ENCODE assay signal across 34 cellular contexts in the genomic region with DNA sequence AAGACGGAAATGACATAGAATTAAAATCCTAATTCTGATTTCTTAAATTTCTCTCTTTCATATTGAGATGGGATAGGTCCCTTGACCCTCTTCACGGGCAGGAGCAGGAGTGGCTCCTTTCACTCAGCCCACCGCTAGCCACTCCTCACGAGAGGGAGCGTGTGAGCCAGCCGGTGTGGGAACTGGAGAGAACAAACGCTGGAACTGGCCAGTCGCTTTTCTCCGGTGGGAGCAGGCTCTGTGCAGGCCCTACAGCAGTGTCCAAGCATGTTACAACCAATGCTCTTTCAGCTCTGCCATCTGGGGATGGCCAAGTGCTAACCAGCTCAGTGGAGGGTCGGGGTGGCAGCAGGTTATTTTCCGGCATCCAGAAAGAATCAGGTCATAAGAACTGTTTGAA.
"Had no signal": no experiment of that assay in that cellular context is flagged by ENCODE, and none has a peak within 500 bp of the region (broad histone marks: within the 10 kb centered on the region; RNA-seq: fewer than 3 reads in every experiment).

No MANE protein-coding gene starts in this region.

- H3K9me3 Mint-ChIP-seq: activated naive CD4-positive, alpha-beta T cell treated with anti-CD3 and anti-CD28 coated beads, Interleukin-2, amount 50 U/mL, for 24 hours; activated naive CD8-positive, alpha-beta T cell treated with anti-CD3 and anti-CD28 coated beads for 36 hours; brain had no signal

- H3K4me3 Mint-ChIP-seq: activated CD4-positive, alpha-beta memory T cell treated with anti-CD3 and anti-CD28 coated beads for 36 hours; activated CD4-positive, alpha-beta T cell treated with anti-CD3 and anti-CD28 coated beads for 36 hours; activated CD4-positive, alpha-beta T cell treated with anti-CD3 and anti-CD28 coated beads, Interleukin-2, amount 10 ng/mL, durations not matched to agents 24 days and 14 days; activated CD8-positive, alpha-beta memory T cell treated with anti-CD3 and anti-CD28 coated beads, Interleukin-2, amount 10 ng/mL, durations not matched to agents 7 days and 5 days; activated CD8-positive, alpha-beta T cell treated with anti-CD3 and anti-CD28 coated beads, Interleukin-2, amount 10 ng/mL, durations not matched to agents 7 days and 5 days; activated naive CD4-positive, alpha-beta T cell treated with anti-CD3 and anti-CD28 coated beads for 36 hours; activated naive CD4-positive, alpha-beta T cell treated with anti-CD3 and anti-CD28 coated beads, Interleukin-2, amount 50 U/mL, for 24 hours; activated naive CD8-positive, alpha-beta T cell treated with anti-CD3 and anti-CD28 coated beads for 36 hours; activated naive CD8-positive, alpha-beta T cell treated with anti-CD3 and anti-CD28 coated beads, Interleukin-2, amount 50 U/mL, for 24 hours; activated T-helper 1 cell treated with anti-CD3 and anti-CD28 coated beads, Interleukin-12 subunit alpha, Interleukin-12 subunit beta, Interleukin-2, Interleukin-4 antibody, amounts not matched to agents 30 ng/mL and 10 ng/mL and 1 ng/mL, durations not matched to agents 14 hours and 24 hours and 36 hours; brain; central memory CD8-positive, alpha-beta T cell; dendritic cell treated with granulocyte-macrophage colony-stimulating factor and Interleukin-4, amounts not matched to agents 40 ng/mL and 50 ng/mL, for 4 days; effector memory CD8-positive, alpha-beta T cell had no signal

- H3K36me3 ChIP-seq: adrenal gland, ascending aorta, breast epithelium, esophagus squamous epithelium, gastroesophageal sphincter had no signal

- H3K36me3 Mint-ChIP-seq: activated CD4-positive, alpha-beta memory T cell treated with anti-CD3 and anti-CD28 coated beads for 36 hours; activated CD8-positive, alpha-beta memory T cell treated with anti-CD3 and anti-CD28 coated beads, Interleukin-2, amount 10 ng/mL, durations not matched to agents 7 days and 5 days; activated naive CD4-positive, alpha-beta T cell treated with anti-CD3 and anti-CD28 coated beads, Interleukin-2, amount 50 U/mL, for 24 hours; activated naive CD8-positive, alpha-beta T cell treated with anti-CD3 and anti-CD28 coated beads for 36 hours; brain had no signal

- H3K9me3 ChIP-seq: ascending aorta, breast epithelium, gastroesophageal sphincter had no signal

- H3K4me3 ChIP-seq: adrenal gland, ascending aorta, breast epithelium, coronary artery, dorsolateral prefrontal cortex, esophagus squamous epithelium, gastroesophageal sphincter had no signal

- H3K4me1 ChIP-seq: adrenal gland, ascending aorta, breast epithelium, esophagus squamous epithelium, gastroesophageal sphincter had no signal

- FAIRE-seq: endometrium, endothelial cell of umbilical vein had no signal

- H3K27me3 Mint-ChIP-seq: activated CD4-positive, alpha-beta memory T cell treated with anti-CD3 and anti-CD28 coated beads for 36 hours; activated CD4-positive, alpha-beta T cell treated with anti-CD3 and anti-CD28 coated beads for 36 hours; activated CD4-positive, alpha-beta T cell treated with anti-CD3 and anti-CD28 coated beads, Interleukin-2, amount 10 ng/mL, durations not matched to agents 24 days and 14 days; activated CD8-positive, alpha-beta memory T cell treated with anti-CD3 and anti-CD28 coated beads, Interleukin-2, amount 10 ng/mL, durations not matched to agents 7 days and 5 days; activated naive CD4-positive, alpha-beta T cell treated with anti-CD3 and anti-CD28 coated beads, Interleukin-2, amount 50 U/mL, for 24 hours; activated naive CD8-positive, alpha-beta T cell treated with anti-CD3 and anti-CD28 coated beads for 36 hours; activated naive CD8-positive, alpha-beta T cell treated with anti-CD3 and anti-CD28 coated beads, Interleukin-2, amount 50 U/mL, for 24 hours; brain; central memory CD8-positive, alpha-beta T cell; dendritic cell treated with granulocyte-macrophage colony-stimulating factor and Interleukin-4, amounts not matched to agents 40 ng/mL and 50 ng/mL, for 4 days; effector memory CD8-positive, alpha-beta T cell had no signal

- H3K27ac ChIP-seq: adrenal gland, ascending aorta, breast epithelium, coronary artery, dorsolateral prefrontal cortex, epithelial cell of prostate, esophagus squamous epithelium, gastroesophageal sphincter had no signal

- H3K27me3 ChIP-seq: adrenal gland, ascending aorta, breast epithelium, dorsolateral prefrontal cortex, esophagus squamous epithelium, gastroesophageal sphincter had no signal

- H3K27ac Mint-ChIP-seq: activated CD4-positive, alpha-beta memory T cell treated with anti-CD3 and anti-CD28 coated beads for 36 hours; activated CD4-positive, alpha-beta T cell treated with anti-CD3 and anti-CD28 coated beads for 36 hours; activated CD4-positive, alpha-beta T cell treated with anti-CD3 and anti-CD28 coated beads, Interleukin-2, amount 10 ng/mL, durations not matched to agents 24 days and 14 days; activated CD8-positive, alpha-beta memory T cell treated with anti-CD3 and anti-CD28 coated beads, Interleukin-2, amount 10 ng/mL, durations not matched to agents 7 days and 5 days; activated CD8-positive, alpha-beta T cell treated with anti-CD3 and anti-CD28 coated beads, Interleukin-2, amount 10 ng/mL, durations not matched to agents 7 days and 5 days; activated naive CD4-positive, alpha-beta T cell treated with anti-CD3 and anti-CD28 coated beads for 36 hours; activated naive CD4-positive, alpha-beta T cell treated with anti-CD3 and anti-CD28 coated beads, Interleukin-2, amount 50 U/mL, for 24 hours; activated naive CD8-positive, alpha-beta T cell treated with anti-CD3 and anti-CD28 coated beads for 36 hours; activated naive CD8-positive, alpha-beta T cell treated with anti-CD3 and anti-CD28 coated beads, Interleukin-2, amount 50 U/mL, for 24 hours; activated T-helper 1 cell treated with anti-CD3 and anti-CD28 coated beads, Interleukin-12 subunit alpha, Interleukin-12 subunit beta, Interleukin-2, Interleukin-4 antibody, amounts not matched to agents 30 ng/mL and 10 ng/mL and 1 ng/mL, durations not matched to agents 14 hours and 24 hours and 36 hours; activated T-helper 2 cell treated with anti-CD3 and anti-CD28 coated beads, Interferon-gamma antibody, Interleukin-2, Interleukin-4, amounts not matched to agents 10 μg/mL and 5 μg/mL and 100 μg/mL, durations not matched to agents 14 hours and 24 hours and 36 hours; brain; dendritic cell treated with granulocyte-macrophage colony-stimulating factor and Interleukin-4, amounts not matched to agents 40 ng/mL and 50 ng/mL, for 4 days; effector memory CD8-positive, alpha-beta T cell had no signal

- DNase-seq: activated CD4-positive, alpha-beta memory T cell treated with anti-CD3 and anti-CD28 coated beads for 36 hours; activated CD4-positive, alpha-beta T cell treated with anti-CD3 and anti-CD28 coated beads for 36 hours; activated CD4-positive, alpha-beta T cell treated with anti-CD3 and anti-CD28 coated beads, Interleukin-2, amount 10 ng/mL, durations not matched to agents 24 days and 14 days; activated CD4-positive, CD25-positive, alpha-beta regulatory T cell; activated CD4-positive, CD25-positive, alpha-beta regulatory T cell treated with anti-CD3 and anti-CD28 coated beads, Interleukin-2, amount 50 U/mL, for 72 hours; activated CD8-positive, alpha-beta memory T cell treated with anti-CD3 and anti-CD28 coated beads, Interleukin-2, amount 10 ng/mL, durations not matched to agents 7 days and 5 days; activated CD8-positive, alpha-beta memory T cell treated with anti-CD3 and anti-CD28 coated beads, Interleukin-2, amount 50 U/mL, for 4 hours; activated CD8-positive, alpha-beta T cell treated with anti-CD3 and anti-CD28 coated beads, Interleukin-2, amount 10 ng/mL, durations not matched to agents 7 days and 5 days; activated effector memory CD4-positive, alpha-beta T cell treated with anti-CD3 and anti-CD28 coated beads, Interleukin-2, amount 50 U/mL, for 16 hours; activated naive CD4-positive, alpha-beta T cell treated with anti-CD3 and anti-CD28 coated beads for 36 hours; activated naive CD8-positive, alpha-beta T cell treated with anti-CD3 and anti-CD28 coated beads for 36 hours; activated naive CD8-positive, alpha-beta T cell treated with anti-CD3 and anti-CD28 coated beads, Interleukin-2, amount 50 U/mL, for 24 hours; activated T-cell treated with anti-CD3 and anti-CD28 coated beads, Interleukin-2, amount 50 U/mL, for 1 hour; activated T-cell treated with anti-CD3 and anti-CD28 coated beads, Interleukin-2, amount 50 U/mL, for 48 hours; adrenal gland; amygdala; dorsolateral prefrontal cortex; effector memory CD8-positive, alpha-beta T cell; esophagus squamous epithelium; foreskin melanocyte; T-helper 2 cell had no signal

- H3K4me1 Mint-ChIP-seq: activated CD4-positive, alpha-beta T cell treated with anti-CD3 and anti-CD28 coated beads for 36 hours; activated CD4-positive, alpha-beta T cell treated with anti-CD3 and anti-CD28 coated beads, Interleukin-2, amount 10 ng/mL, durations not matched to agents 24 days and 14 days; activated CD8-positive, alpha-beta memory T cell treated with anti-CD3 and anti-CD28 coated beads, Interleukin-2, amount 10 ng/mL, durations not matched to agents 7 days and 5 days; activated naive CD4-positive, alpha-beta T cell treated with anti-CD3 and anti-CD28 coated beads, Interleukin-2, amount 50 U/mL, for 24 hours; activated naive CD8-positive, alpha-beta T cell treated with anti-CD3 and anti-CD28 coated beads for 36 hours; activated naive CD8-positive, alpha-beta T cell treated with anti-CD3 and anti-CD28 coated beads, Interleukin-2, amount 50 U/mL, for 24 hours; brain; central memory CD8-positive, alpha-beta T cell had no signal

- ATAC-seq: activated CD4-positive, alpha-beta T cell treated with anti-CD3 and anti-CD28 coated beads for 36 hours; activated CD8-positive, alpha-beta memory T cell treated with anti-CD3 and anti-CD28 coated beads, Interleukin-2, amount 10 ng/mL, durations not matched to agents 7 days and 5 days; activated CD8-positive, alpha-beta T cell treated with anti-CD3 and anti-CD28 coated beads, Interleukin-2, amount 10 ng/mL, durations not matched to agents 7 days and 5 days; activated naive CD8-positive, alpha-beta T cell treated with anti-CD3 and anti-CD28 coated beads, Interleukin-2, amount 50 U/mL, for 24 hours; effector memory CD8-positive, alpha-beta T cell; gastroesophageal sphincter had no signal
